11 cellular contexts compared by ENCODE assay signal in the genomic region with DNA sequence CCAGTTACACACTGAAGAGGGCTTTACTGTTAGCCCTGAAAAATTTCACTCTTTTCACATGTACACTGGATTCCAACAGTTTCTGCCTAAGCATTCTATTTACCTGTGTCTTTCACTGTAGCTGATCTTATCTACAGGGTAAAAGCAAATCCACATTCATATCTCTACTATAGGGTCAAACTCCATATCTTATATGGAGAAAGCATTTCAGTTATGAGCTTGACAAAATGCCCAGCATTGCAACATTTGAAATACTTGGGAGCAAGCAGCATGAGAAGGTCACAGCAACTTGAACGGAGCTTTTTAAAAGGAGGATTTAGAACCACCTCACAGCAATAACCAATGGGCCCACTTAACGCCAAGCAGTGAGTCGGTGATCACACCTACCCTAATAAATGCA.
DNase-seq lines count a peak whose midpoint lies in the region; ATAC-seq and TF ChIP-seq lines count a peak whose summit lies in the region.
"Had no signal": no experiment of that assay in that cellular context is flagged by ENCODE, and none has a peak within 500 bp of the region (broad histone marks: within the 10 kb centered on the region; RNA-seq: fewer than 3 reads in every experiment).

No MANE protein-coding gene starts in this region.

- H3K27ac Mint-ChIP-seq in Calu3 (ENCODE audit: unreplicated experiment) = peak overlapping the region; percentile 88

- BruUV-seq in Calu3 (replicated peaks; lab: Mats Ljungman, UMichigan) = no TSS peak

- H3K9me3 Mint-ChIP-seq in Calu3 (ENCODE audit: low read depth, unreplicated experiment) = no peaks in the 10 kb centered on the region
- H3K9me3 Mint-ChIP-seq: CD4-positive, alpha-beta memory T cell had no signal

- H3K4me3 Mint-ChIP-seq in Calu3 (ENCODE audit: low read depth, unreplicated experiment) = peak overlapping the region; percentile 44
- H3K4me3 Mint-ChIP-seq: CD4-positive, alpha-beta memory T cell had no signal

- ATAC-seq in body of pancreas (peak; percentile 36), right cardiac atrium (peak in 1 of 2 donors; percentile 59), HG02623 (IDR thresholded peaks at IDR 0.05; ENCODE audit: unreplicated experiment) (no peak), foreskin keratinocyte (no peak)

- H3K9me3 ChIP-seq in body of pancreas (no peaks in the 10 kb centered on the region), right cardiac atrium (ENCODE audit: control insufficient read depth, low read length) (no peaks in the 10 kb centered on the region)

- H3K4me1 ChIP-seq in body of pancreas (peaks cover 37% of the 10 kb centered on the region), right cardiac atrium (ENCODE audit: control insufficient read depth, insufficient read depth, low read length) (peaks cover 12% of the 10 kb centered on the region), foreskin keratinocyte (peaks cover 10% of the 10 kb centered on the region)

- H3K4me1 Mint-ChIP-seq in Calu3 (ENCODE audit: low read depth, unreplicated experiment) = peaks cover 41% of the 10 kb centered on the region

- TF ChIP-seq CTCF in Calu3 (IDR thresholded peaks at IDR 0.05; ENCODE audit: unreplicated experiment) (no peak), body of pancreas (IDR thresholded peaks at IDR 0.05) (peak in 1 of 7 experiments; percentile 1), retinal pigment epithelial cell (conservative IDR thresholded peaks at IDR 0.05; ENCODE audit: low read depth, low read length) (no peak), foreskin keratinocyte (conservative IDR thresholded peaks at IDR 0.05) (no peak)

- H3K36me3 Mint-ChIP-seq in Calu3 (ENCODE audit: insufficient read depth, unreplicated experiment) = peaks cover 6% of the 10 kb centered on the region

- no peak for TF ChIP-seq POLR2A in body of pancreas (IDR thresholded peaks at IDR 0.05)

- H3K4me3 ChIP-seq in body of pancreas (no peak overlapping the region), right cardiac atrium (ENCODE audit: low read length) (no peak overlapping the region), retinal pigment epithelial cell (ENCODE audit: low read length) (no peak overlapping the region)

- 27 to 31% methylated on average over 3 of the region's 3 CpGs for WGBS in body of pancreas, 2 donors
- WGBS in right cardiac atrium = 48% methylated on average over 3 of the region's 3 CpGs

- H3K36me3 ChIP-seq in body of pancreas (replicated peaks in 1 of 2; ENCODE audit: insufficient read depth in 1 of 2, low read depth in 2 of 2) = no peaks in the 10 kb centered on the region

- DNase-seq in Calu3 (no peak), body of pancreas (peak in 2 of 4 donors; percentile 31 to 47), right cardiac atrium (no peak), retinal pigment epithelial cell (ENCODE audit: low read depth) (peak; percentile 42), NCI-H146 treated with DMSO at 0.1 percent for 48 hours (lab: John Stamatoyannopoulos, UW; ENCODE audit: unreplicated experiment) (no peak), posterior cingulate gyrus (no peak), foreskin keratinocyte (no peak)
- DNase-seq: activated CD4-positive, alpha-beta T cell treated with anti-CD3 and anti-CD28 coated beads for 4 hours; caudate nucleus; CD4-positive, alpha-beta memory T cell had no signal

- CTCF ChIA-PET in Calu3 (lab: Charles Lee) = interaction anchor here (0.7 to 1.1 kb wide), 5 partner anchors 9 to 250 kb away, joined by 3 to 9 read pairs (median 3); no protein-coding TSS in a partner anchor

- H3K27ac ChIP-seq in body of pancreas = peak overlapping the region; percentile 55 to 86 (median 77)
- peak overlapping the region; percentile 35 for H3K27ac ChIP-seq in right cardiac atrium (ENCODE audit: low read length)
- H3K27ac ChIP-seq in foreskin keratinocyte = no peak overlapping the region

- intact Hi-C loops in Calu3 (cut with micrococcal nuclease; ENCODE audit: unreplicated experiment) (loop anchor here (5.0 kb wide), 2 partner anchors 122 to 242 kb away; no protein-coding TSS in a partner anchor), body of pancreas (cut with DNase I) (no loop called here), right cardiac atrium (cut with DNase I) (no loop called here), posterior cingulate gyrus (cut with DNase I) (no loop called here)

- no peaks in the 10 kb centered on the region for H3K27me3 Mint-ChIP-seq in Calu3 (ENCODE audit: unreplicated experiment)
- H3K27me3 Mint-ChIP-seq: CD4-positive, alpha-beta memory T cell had no signal

- H3K27me3 ChIP-seq in body of pancreas (no peaks in the 10 kb centered on the region), right cardiac atrium (ENCODE audit: control insufficient read depth, insufficient read depth) (no peaks in the 10 kb centered on the region), foreskin keratinocyte (peaks cover 10% of the 10 kb centered on the region)
